In the genomic region with DNA sequence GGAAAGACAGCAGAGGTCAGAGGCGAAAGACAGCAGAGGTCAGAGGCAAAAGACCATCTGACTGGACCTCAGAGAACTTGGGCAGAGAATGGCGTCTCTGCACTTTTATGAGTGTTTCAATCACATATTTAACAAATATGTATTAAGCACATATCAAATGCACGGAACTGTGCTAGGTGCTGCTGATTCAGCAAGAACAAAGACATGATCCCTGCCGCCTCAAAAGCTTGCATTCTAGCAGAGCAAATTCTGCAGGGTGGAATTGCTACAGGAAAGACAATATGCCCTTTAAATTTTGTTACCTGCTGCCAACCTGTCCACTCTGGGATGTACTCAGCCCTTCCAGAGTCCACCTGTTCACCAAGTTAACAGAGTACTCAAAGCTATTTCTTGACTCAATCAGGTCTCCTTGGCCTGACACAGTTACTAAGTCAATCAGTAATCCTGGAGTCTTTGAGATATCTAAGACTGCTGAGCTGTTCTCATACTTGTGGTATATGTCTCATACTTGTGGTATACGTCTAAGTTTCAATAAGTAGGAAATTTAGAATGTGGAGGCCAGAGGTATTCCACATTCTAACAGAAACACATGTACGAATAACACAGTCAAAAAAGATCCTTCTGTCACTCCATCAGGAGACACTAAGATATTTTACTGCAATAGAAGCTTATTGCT, we compare ENCODE assay signal across 14 cellular contexts.
A peak's percentile ranks its signal among the peaks of the same experiment; 100 is the strongest.
DNase-seq lines count a peak whose midpoint lies in the region; ATAC-seq, FAIRE-seq and TF ChIP-seq lines count a peak whose summit lies in the region.
"Had no signal": no experiment of that assay in that cellular context is flagged by ENCODE, and none has a peak within 500 bp of the region (broad histone marks: within the 10 kb centered on the region; RNA-seq: fewer than 3 reads in every experiment).

No MANE protein-coding gene starts in this region.

- RAD21 ChIA-PET in GM12878 (lab: Charles Lee; ENCODE audit: unreplicated experiment) = interaction anchor here (0.8 to 1.8 kb wide), 6 partner anchors 10 to 95 kb away, joined by 3 to 5 read pairs (median 3); no protein-coding TSS in a partner anchor

- H3K27me3 ChIP-seq in GM12878 (replicated peaks in 1 of 2; ENCODE audit: control insufficient read depth in 2 of 2, insufficient read depth in 2 of 2, low read length in 1 of 2) = no peaks in the 10 kb centered on the region

- TF ChIP-seq CTCF in GM12878 (IDR thresholded peaks at IDR 0.05 in 2 of 3, conservative IDR thresholded peaks at IDR 0.05 in 1 of 3; ENCODE audit: control insufficient read depth in 2 of 3, extremely low read depth in 1 of 3, insufficient read depth in 1 of 3, low read depth in 3 of 3, low read length in 3 of 3) = no peak
- no peak for TF ChIP-seq CTCF in lower leg skin (IDR thresholded peaks at IDR 0.05)
- no peak for TF ChIP-seq CTCF in omental fat pad (IDR thresholded peaks at IDR 0.05)

- POLR2A ChIA-PET in GM12878 (lab: Charles Lee) = interaction anchor here (1.3 to 1.8 kb wide), 2 partner anchors 11 to 78 kb away, joined by 3 to 7 read pairs; no protein-coding TSS in a partner anchor

- TF ChIP-seq POLR2A in GM12878 (IDR thresholded peaks at IDR 0.05; ENCODE audit: low read depth, low read length) = no peak
- TF ChIP-seq POLR2A in lower leg skin (IDR thresholded peaks at IDR 0.05) = no peak

- DNase-seq in Daoy (ENCODE audit: low read depth) = peak; percentile 42
- DNase-seq in HT1080 (ENCODE audit: low read depth) = peak; percentile 68
- DNase-seq in GM12878 (ENCODE audit: low read depth, low spot score) = no peak
- peak; percentile 93 for DNase-seq in kidney tubule cell (ENCODE audit: low spot score)
- DNase-seq in lower leg skin (ENCODE audit: low spot score in 2 of 2) = no peak
- DNase-seq in omental fat pad (ENCODE audit: low spot score) = no peak
- no peak for DNase-seq in NCI-H187 treated with DMSO at 0.1 percent for 48 hours (lab: John Stamatoyannopoulos, UW)
- DNase-seq: amygdala; Caco-2; effector memory CD8-positive, alpha-beta T cell; KBM-7; NCI-H446 had no signal

- no peak overlapping the region for H2AFZ ChIP-seq in GM12878 (ENCODE audit: control insufficient read depth, low read depth, low read length)

- no peak overlapping the region for H3K4me3 ChIP-seq in GM12878
- H3K4me3 ChIP-seq in lower leg skin (ENCODE audit: low read depth, poor library complexity, severe bottlenecking) = no peak overlapping the region

- H3K4me2 ChIP-seq in GM12878 (ENCODE audit: control insufficient read depth, insufficient read depth) = no peak overlapping the region

- 32% methylated on average over 6 of the region's 6 CpGs for WGBS in GM12878 (ENCODE audit: insufficient coverage, insufficient replicate concordance, low lambda C conversion rate, missing lambda C conversion rate)
- 93 to 94% methylated on average over 6 of the region's 6 CpGs for WGBS in lower leg skin, 2 donors

- SMC1A ChIA-PET in GM12878 (lab: Charles Lee; ENCODE audit: uncharacterized antibody, unreplicated experiment) = interaction anchor here (0.6 to 7.2 kb wide), 13 partner anchors 10 to 136 kb away, joined by 3 to 55 read pairs (median 3); no protein-coding TSS in a partner anchor

- intact Hi-C loops in GM12878 (cut with micrococcal nuclease; ENCODE audit: unreplicated experiment) = no loop called here
- intact Hi-C loops in lower leg skin (cut with DNase I; ENCODE audit: low total_unique reads) = no loop called here

- no peak for TF ChIP-seq RAD21 in GM12878 (IDR thresholded peaks at IDR 0.05; ENCODE audit: insufficient read depth, low read depth, low read length)

- TF ChIP-seq EP300 in GM12878 (IDR thresholded peaks at IDR 0.05; ENCODE audit: borderline replicate concordance in 1 of 2, control insufficient read depth in 1 of 2, low read depth in 2 of 2, low read length in 2 of 2) = no peak

- FAIRE-seq in GM12878 (lab: Jason Lieb, UNC) = no peak

- no TSS peak for BruUV-seq in GM12878 (replicated peaks; lab: Mats Ljungman, UMichigan)

- H3K36me3 ChIP-seq in GM12878 (ENCODE audit: control insufficient read depth in 2 of 2, insufficient read depth in 2 of 2, low read length in 1 of 2) = no peaks in the 10 kb centered on the region

- no peak overlapping the region for H3K27ac ChIP-seq in GM12878 (ENCODE audit: control insufficient read depth, insufficient read depth)

- no peaks in the 10 kb centered on the region for H3K9me3 ChIP-seq in GM12878 (replicated peaks; ENCODE audit: control insufficient read depth, insufficient read depth, low read length)
- H3K9me3 ChIP-seq: Caco-2 had no signal

- ATAC-seq in GM12878 = peak; percentile 56
- no peak for ATAC-seq in HG03460 (IDR thresholded peaks at IDR 0.05; ENCODE audit: unreplicated experiment)
- ATAC-seq in omental fat pad (ENCODE audit: low FRiP score) = no peak
- ATAC-seq: effector memory CD8-positive, alpha-beta T cell; Panc1 had no signal

- no peaks in the 10 kb centered on the region for H3K79me2 ChIP-seq in GM12878 (ENCODE audit: control insufficient read depth, insufficient read depth, low read length)

- H3K9ac ChIP-seq in GM12878 (ENCODE audit: control insufficient read depth, insufficient read depth, low read length) = no peak overlapping the region

- no peaks in the 10 kb centered on the region for H3K4me1 ChIP-seq in GM12878 (ENCODE audit: control insufficient read depth, insufficient read depth, low read length)
- H3K4me1 ChIP-seq: Caco-2 had no signal

- CTCF ChIA-PET in GM12878 (lab: Yijun Ruan, JAX) = interaction anchor here (0.6 to 6.0 kb wide), 5 partner anchors 11 to 94 kb away, joined by 3 to 44 read pairs (median 5); no protein-coding TSS in a partner anchor

- H4K20me1 ChIP-seq in GM12878 (ENCODE audit: control insufficient read depth, insufficient read depth) = no peaks in the 10 kb centered on the region

- in situ Hi-C loops in GM12878 (cut with MboI) = no loop called here

TF ChIP-seq in GM12878, 131 proteins besides CTCF, POLR2A, EP300 and RAD21:
- TF ChIP-seq IKZF1 (conservative IDR thresholded peaks at IDR 0.05) (peak; percentile 43; the same call in 1 of the 2 replicates), BHLHE40 (IDR thresholded peaks at IDR 0.05; ENCODE audit: borderline replicate concordance in 1 of 2, low read depth in 2 of 2, low read length in 1 of 2) (peak in 1 of 2 experiments; percentile 30; a peak in 1 of 4 replicates), IKZF2 (IDR thresholded peaks at IDR 0.05) (0 out of 4 replicates have a peak, but pooled peaks of 1 of the 2 experiments have one; percentile 19), EED (IDR thresholded peaks at IDR 0.05; ENCODE audit: low read depth) (no peak)

Comparison
In these comparisons a context has a peak if more than half of its experiments do, and no peak if none do; other contexts are left out.
1. DNase-seq: peak in Daoy (single experiment), HT1080 (single experiment) and kidney tubule cell (single experiment); none in GM12878 (single experiment), lower leg skin (0 of 2), omental fat pad (single experiment) and NCI-H187 treated with DMSO at 0.1 percent for 48 hours (single experiment).